ENCODE assay signal across 7 cellular contexts in the genomic region with DNA sequence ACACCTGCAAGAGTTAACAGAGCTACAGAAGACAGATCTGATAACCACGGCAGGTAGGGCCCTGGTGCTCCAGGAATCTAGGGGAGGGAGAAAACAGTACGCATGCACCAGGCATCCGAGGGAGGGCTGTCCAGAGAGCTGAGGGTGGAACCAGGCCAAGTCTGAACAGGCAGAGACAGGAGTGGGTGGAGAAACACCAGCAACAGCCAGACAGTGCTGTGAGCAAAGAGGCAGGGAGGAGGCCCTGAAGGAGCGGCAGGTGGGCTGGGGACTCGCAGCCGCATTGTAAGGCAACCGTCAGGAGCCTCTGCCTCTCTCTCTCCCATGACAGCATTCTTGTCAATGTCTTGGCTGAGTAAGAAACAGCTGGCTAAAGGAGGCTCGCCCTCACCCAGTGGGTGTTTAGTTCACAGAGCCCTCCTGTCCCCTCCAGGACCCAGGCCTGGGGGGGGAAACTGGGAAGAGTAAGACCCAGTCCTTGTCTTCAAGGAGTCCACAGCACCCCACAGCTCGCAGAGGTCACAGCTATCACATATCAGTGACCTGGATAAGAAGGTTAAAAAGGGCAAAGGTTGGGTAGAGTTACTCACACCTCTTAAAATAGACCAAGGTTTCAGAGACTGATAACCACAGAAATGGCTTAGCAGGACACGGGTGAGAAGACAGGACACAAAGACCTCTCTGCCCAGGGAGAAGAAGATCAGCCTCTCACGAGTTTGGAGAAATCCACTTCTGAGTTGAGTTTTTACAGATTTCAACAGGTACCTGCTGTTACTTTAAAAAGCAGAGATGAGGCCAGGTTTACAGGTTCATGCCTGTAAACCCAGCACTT. TPM values are rescaled to one million over a fixed set of nuclear protein-coding genes. Genes with fewer than 3 reads are reported as not detected.
A peak's percentile ranks its signal among the peaks of the same experiment; 100 is the strongest.
DNase-seq lines count a peak whose midpoint lies in the region; ATAC-seq and TF ChIP-seq lines count a peak whose summit lies in the region.

No MANE protein-coding gene starts in this region.

- H2AK5ac ChIP-seq in mesendoderm (ENCODE audit: low read length) = no peak overlapping the region

- H3K9me3 ChIP-seq in OCI-LY1 (ENCODE audit: low read length) = no peaks in the 10 kb centered on the region
- no peaks in the 10 kb centered on the region for H3K9me3 ChIP-seq in upper lobe of left lung

- peak in 1 of 4 donors; percentile 46 for TF ChIP-seq EP300 in upper lobe of left lung (IDR thresholded peaks at IDR 0.05)

- H2BK5ac ChIP-seq in mesendoderm (ENCODE audit: low read length) = no peak overlapping the region

- no peaks in the 10 kb centered on the region for H4K20me1 ChIP-seq in OCI-LY1 (ENCODE audit: insufficient read depth, low read length)

- H3K36me3 ChIP-seq in OCI-LY1 (ENCODE audit: insufficient read depth, low read length) (no peaks in the 10 kb centered on the region), mesendoderm (ENCODE audit: control insufficient read depth, insufficient read depth, low read length) (no peaks in the 10 kb centered on the region), upper lobe of left lung (no peaks in the 10 kb centered on the region)

- H3K79me2 ChIP-seq in OCI-LY1 (ENCODE audit: insufficient read depth, low read length) (no peaks in the 10 kb centered on the region), mesendoderm (ENCODE audit: control insufficient read depth, insufficient read depth, low read length) (no peaks in the 10 kb centered on the region)

- ATAC-seq in GM21526 (IDR thresholded peaks at IDR 0.05; ENCODE audit: low FRiP score, unreplicated experiment) (peak; percentile 62), upper lobe of left lung (ENCODE audit: low FRiP score in 2 of 2) (peak; percentile 72 to 87)

- no peak overlapping the region for H2BK120ac ChIP-seq in mesendoderm (ENCODE audit: low read depth, low read length)

- peak overlapping the region; percentile 31 for H3K4me3 ChIP-seq in GM12875 (ENCODE audit: low read depth, low read length)
- no peak overlapping the region for H3K4me3 ChIP-seq in HL-60 (replicated peaks; ENCODE audit: insufficient read depth, low read length)
- H3K4me3 ChIP-seq in OCI-LY1 (ENCODE audit: low read depth, low read length, poor library complexity, severe bottlenecking) = no peak overlapping the region
- no peak overlapping the region for H3K4me3 ChIP-seq in mesendoderm (ENCODE audit: low read length)
- H3K4me3 ChIP-seq in upper lobe of left lung = peak overlapping the region in 2 of 4 donors; percentile 0 to 1

- no peaks in the 10 kb centered on the region for H3K79me1 ChIP-seq in mesendoderm (ENCODE audit: low read length)

- H3K9ac ChIP-seq in OCI-LY1 (ENCODE audit: low read length) (no peak overlapping the region), mesendoderm (ENCODE audit: low read length) (no peak overlapping the region)

- no peak overlapping the region for H3K18ac ChIP-seq in mesendoderm (ENCODE audit: low read length)

- H3F3A ChIP-seq in OCI-LY1 (ENCODE audit: insufficient read depth, low read length) = no peaks in the 10 kb centered on the region

- no peak overlapping the region for H3K4ac ChIP-seq in mesendoderm (ENCODE audit: low read depth, low read length)

- no peak overlapping the region for H4K8ac ChIP-seq in mesendoderm (ENCODE audit: low read depth, low read length)

- no peak overlapping the region for H2BK15ac ChIP-seq in mesendoderm (replicated peaks; ENCODE audit: low read depth)

- peak overlapping the region; percentile 33 for H3K27ac ChIP-seq in HL-60 (replicated peaks)
- peak overlapping the region; percentile 70 for H3K27ac ChIP-seq in OCI-LY1 (ENCODE audit: low read depth, low read length, poor library complexity, severe bottlenecking)
- peak overlapping the region; percentile 18 for H3K27ac ChIP-seq in mesendoderm (ENCODE audit: low read depth, low read length)
- H3K27ac ChIP-seq in upper lobe of left lung = peak overlapping the region; percentile 68 to 92 (median 87)

- TF ChIP-seq CTCF in GM12875 (IDR thresholded peaks at IDR 0.05; ENCODE audit: borderline replicate concordance, insufficient read depth, low read depth, low read length) = no peak
- TF ChIP-seq CTCF in HL-60 (IDR thresholded peaks at IDR 0.05; ENCODE audit: insufficient read depth, low read length) = no peak
- TF ChIP-seq CTCF in OCI-LY1 (IDR thresholded peaks at IDR 0.05; ENCODE audit: low read length) = no peak
- no peak for TF ChIP-seq CTCF in upper lobe of left lung (IDR thresholded peaks at IDR 0.05)

- H3K23ac ChIP-seq in mesendoderm (ENCODE audit: low read length) = no peak overlapping the region

- no peak overlapping the region for H2AFZ ChIP-seq in OCI-LY1 (ENCODE audit: low read length)

- H3K9me2 ChIP-seq in OCI-LY1 (ENCODE audit: low read depth, low read length) = no peaks in the 10 kb centered on the region

- TF ChIP-seq POLR2A in upper lobe of left lung (IDR thresholded peaks at IDR 0.05) = peak in 1 of 4 donors; percentile 57

- H4K5ac ChIP-seq in mesendoderm (ENCODE audit: low read length) = no peak overlapping the region

- H3K4me2 ChIP-seq in OCI-LY1 (ENCODE audit: low read length) (peak overlapping the region; percentile 39), mesendoderm (ENCODE audit: low read length) (no peak overlapping the region)

- DNase-seq in HL-60 (ENCODE audit: low read depth in 1 of 2, low spot score in 1 of 2) (peak in 1 of 2 experiments; percentile 83), ecto neural progenitor cell (ENCODE audit: low spot score) (peak; percentile 57), mesendoderm (peak; percentile 42), upper lobe of left lung (peak in 1 of 2 donors; percentile 92)

- no peaks in the 10 kb centered on the region for H3K27me3 ChIP-seq in HL-60 (ENCODE audit: insufficient read depth, poor library complexity, severe bottlenecking)
- H3K27me3 ChIP-seq in OCI-LY1 (ENCODE audit: insufficient read depth, low read length) = no peaks in the 10 kb centered on the region
- H3K27me3 ChIP-seq in mesendoderm (ENCODE audit: insufficient read depth, low read length, poor library complexity) = no peaks in the 10 kb centered on the region
- H3K27me3 ChIP-seq in upper lobe of left lung = no peaks in the 10 kb centered on the region

- H3K56ac ChIP-seq in mesendoderm (ENCODE audit: low read length) = no peak overlapping the region

- peaks cover 44% of the 10 kb centered on the region for H3K4me1 ChIP-seq in OCI-LY1 (ENCODE audit: insufficient read depth, low read length, severe bottlenecking)
- H3K4me1 ChIP-seq in mesendoderm (ENCODE audit: control insufficient read depth, low read depth, low read length) = peaks cover 2% of the 10 kb centered on the region
- H3K4me1 ChIP-seq in upper lobe of left lung = peaks cover 27 to 69% (median 53%) of the 10 kb centered on the region in 4 donors

- WGBS in mesendoderm (ENCODE audit: extremely low coverage, insufficient coverage, low lambda C conversion rate) = no CpG with 5 or more reads among the region's 11 CpGs
- 30 to 42% methylated on average over 9 to 11 of the region's 11 CpGs for WGBS in upper lobe of left lung, 2 donors

RNA-seq across cellular contexts. Expression of a gene that starts 10.5 kb away (rescaled TPM):
- polyA plus RNA-seq in mesendoderm (2013, experiment 1 of 2) = 4.4 TPM
- polyA plus RNA-seq in mesendoderm (2013, experiment 2 of 2) = 4.5 TPM
- total RNA-seq in upper lobe of left lung = 100 to 1,000 TPM; 208 to 306 (median 234) TPM

Comparison
In these comparisons a context has a peak if more than half of its experiments do, and no peak if none do; other contexts are left out.
1. H3K27ac ChIP-seq: peak in every context shown above with its lines; median percentile 87 in upper lobe of left lung; 70 in OCI-LY1; 33 in HL-60; 18 in mesendoderm.